In genomic region chr2:155427470-155427869, GRCh38 we compare ENCODE assay signal across 37 cellular contexts.
"Had no signal": no experiment of that assay in that cellular context is flagged by ENCODE, and none has a peak within 500 bp of the region (broad histone marks: within the 10 kb centered on the region; RNA-seq: fewer than 3 reads in every experiment).

No MANE protein-coding gene starts in this region.

- H3K36me3 ChIP-seq: adrenal gland, ascending aorta, brain microvascular endothelial cell, breast epithelium, cardiac muscle cell had no signal

- H3K27me3 ChIP-seq: adrenal gland, ascending aorta, body of pancreas, brain microvascular endothelial cell, breast epithelium, cardiac muscle cell had no signal

- DNase-seq: activated effector memory CD4-positive, alpha-beta T cell treated with anti-CD3 and anti-CD28 coated beads, Interleukin-2, amount 50 U/mL, for 16 hours; activated effector memory CD4-positive, alpha-beta T cell treated with Interleukin-2 at 50 U/mL for 16 hours; activated gamma-delta T cell; activated gamma-delta T cell treated with Interleukin-2 at 50 U/mL for 16 hours; activated naive CD4-positive, alpha-beta T cell; activated naive CD4-positive, alpha-beta T cell treated with anti-CD3 and anti-CD28 coated beads for 36 hours; activated naive CD4-positive, alpha-beta T cell treated with anti-CD3 and anti-CD28 coated beads, Interleukin-2, amount 10 ng/mL, durations not matched to agents 7 days and 5 days; activated naive CD4-positive, alpha-beta T cell treated with anti-CD3 and anti-CD28 coated beads, Interleukin-2, amount 50 U/mL, for 16 hours; activated naive CD4-positive, alpha-beta T cell treated with Interleukin-2 at 50 U/mL for 16 hours; activated naive CD8-positive, alpha-beta T cell treated with anti-CD3 and anti-CD28 coated beads for 36 hours; activated naive CD8-positive, alpha-beta T cell treated with anti-CD3 and anti-CD28 coated beads, Interleukin-2, amount 10 ng/mL, durations not matched to agents 7 days and 5 days; activated naive CD8-positive, alpha-beta T cell treated with anti-CD3 and anti-CD28 coated beads, Interleukin-2, amount 50 U/mL, for 24 hours; activated T-cell treated with anti-CD3 and anti-CD28 coated beads, Interleukin-2, amount 50 U/mL, for 24 hours; activated T-cell treated with anti-CD3 and anti-CD28 coated beads, Interleukin-2, amount 50 U/mL, for 4 hours; activated T-cell treated with anti-CD3 and anti-CD28 coated beads, Interleukin-2, amount 50 U/mL, for 48 hours; activated T-cell treated with anti-CD3 and anti-CD28 coated beads, Interleukin-2, amount 50 U/mL, for 72 hours; adrenal gland; amniotic stem cell; amygdala; anterior cingulate cortex; aorta; body of pancreas; brain microvascular endothelial cell; caudate nucleus; central memory CD4-positive, alpha-beta T cell; cerebellar nuclear complex had no signal

- H3K27ac ChIP-seq: adrenal gland, ascending aorta, body of pancreas, brain microvascular endothelial cell, breast epithelium, cardiac muscle cell had no signal

- H3K4me1 Mint-ChIP-seq: activated naive CD4-positive, alpha-beta T cell treated with anti-CD3 and anti-CD28 coated beads, Interleukin-2, amount 10 ng/mL, durations not matched to agents 7 days and 5 days; activated naive CD4-positive, alpha-beta T cell treated with anti-CD3 and anti-CD28 coated beads, Interleukin-2, amount 50 U/mL, for 24 hours; activated naive CD8-positive, alpha-beta T cell treated with anti-CD3 and anti-CD28 coated beads for 36 hours; activated naive CD8-positive, alpha-beta T cell treated with anti-CD3 and anti-CD28 coated beads, Interleukin-2, amount 10 ng/mL, durations not matched to agents 7 days and 5 days; activated naive CD8-positive, alpha-beta T cell treated with anti-CD3 and anti-CD28 coated beads, Interleukin-2, amount 50 U/mL, for 24 hours; activated T-helper 17 cell treated with anti-CD3 and anti-CD28 coated beads, Interleukin-2, amount 50 U/mL, for 72 hours; brain; central memory CD8-positive, alpha-beta T cell had no signal

- H3K27me3 Mint-ChIP-seq: activated naive CD4-positive, alpha-beta T cell treated with anti-CD3 and anti-CD28 coated beads, Interleukin-2, amount 10 ng/mL, durations not matched to agents 7 days and 5 days; activated naive CD4-positive, alpha-beta T cell treated with anti-CD3 and anti-CD28 coated beads, Interleukin-2, amount 50 U/mL, for 24 hours; activated naive CD8-positive, alpha-beta T cell; activated naive CD8-positive, alpha-beta T cell treated with anti-CD3 and anti-CD28 coated beads for 36 hours; activated naive CD8-positive, alpha-beta T cell treated with anti-CD3 and anti-CD28 coated beads, Interleukin-2, amount 10 ng/mL, durations not matched to agents 7 days and 5 days; activated naive CD8-positive, alpha-beta T cell treated with anti-CD3 and anti-CD28 coated beads, Interleukin-2, amount 50 U/mL, for 24 hours; activated T-cell treated with anti-CD3 and anti-CD28 coated beads, Interleukin-2, amount 50 U/mL, for 24 hours; activated T-helper 17 cell treated with anti-CD3 and anti-CD28 coated beads, Interleukin-2, amount 50 U/mL, for 72 hours; brain; central memory CD8-positive, alpha-beta T cell had no signal

- H3K27ac Mint-ChIP-seq: activated naive CD4-positive, alpha-beta T cell treated with anti-CD3 and anti-CD28 coated beads for 36 hours; activated naive CD4-positive, alpha-beta T cell treated with anti-CD3 and anti-CD28 coated beads, Interleukin-2, amount 10 ng/mL, durations not matched to agents 7 days and 5 days; activated naive CD4-positive, alpha-beta T cell treated with anti-CD3 and anti-CD28 coated beads, Interleukin-2, amount 50 U/mL, for 24 hours; activated naive CD4-positive, alpha-beta T cell treated with anti-CD3 and anti-CD28 coated beads, Interleukin-2, amount 50 U/mL, for 72 hours; activated naive CD8-positive, alpha-beta T cell; activated naive CD8-positive, alpha-beta T cell treated with anti-CD3 and anti-CD28 coated beads for 36 hours; activated naive CD8-positive, alpha-beta T cell treated with anti-CD3 and anti-CD28 coated beads, Interleukin-2, amount 10 ng/mL, durations not matched to agents 7 days and 5 days; activated naive CD8-positive, alpha-beta T cell treated with anti-CD3 and anti-CD28 coated beads, Interleukin-2, amount 50 U/mL, for 24 hours; activated T-cell treated with anti-CD3 and anti-CD28 coated beads, Interleukin-2, amount 50 U/mL, for 24 hours; activated T-cell treated with anti-CD3 and anti-CD28 coated beads, Interleukin-2, amount 50 U/mL, for 72 hours; activated T-helper 1 cell treated with anti-CD3 and anti-CD28 coated beads, Interleukin-12 subunit alpha, Interleukin-12 subunit beta, Interleukin-2, Interleukin-4 antibody, amounts not matched to agents 30 ng/mL and 10 ng/mL and 1 ng/mL, durations not matched to agents 14 hours and 24 hours and 36 hours; activated T-helper 17 cell treated with anti-CD3 and anti-CD28 coated beads, Interleukin-2, amount 50 U/mL, for 72 hours; activated T-helper 2 cell treated with anti-CD3 and anti-CD28 coated beads, Interferon-gamma antibody, Interleukin-2, Interleukin-4, amounts not matched to agents 10 μg/mL and 5 μg/mL and 100 μg/mL, durations not matched to agents 14 hours and 24 hours and 36 hours; brain had no signal

- H3K4me3 Mint-ChIP-seq: activated naive CD4-positive, alpha-beta T cell treated with anti-CD3 and anti-CD28 coated beads for 36 hours; activated naive CD4-positive, alpha-beta T cell treated with anti-CD3 and anti-CD28 coated beads, Interleukin-2, amount 10 ng/mL, durations not matched to agents 7 days and 5 days; activated naive CD4-positive, alpha-beta T cell treated with anti-CD3 and anti-CD28 coated beads, Interleukin-2, amount 50 U/mL, for 24 hours; activated naive CD8-positive, alpha-beta T cell; activated naive CD8-positive, alpha-beta T cell treated with anti-CD3 and anti-CD28 coated beads for 36 hours; activated naive CD8-positive, alpha-beta T cell treated with anti-CD3 and anti-CD28 coated beads, Interleukin-2, amount 10 ng/mL, durations not matched to agents 7 days and 5 days; activated naive CD8-positive, alpha-beta T cell treated with anti-CD3 and anti-CD28 coated beads, Interleukin-2, amount 50 U/mL, for 24 hours; activated T-cell treated with anti-CD3 and anti-CD28 coated beads, Interleukin-2, amount 50 U/mL, for 24 hours; activated T-cell treated with anti-CD3 and anti-CD28 coated beads, Interleukin-2, amount 50 U/mL, for 4 hours; activated T-cell treated with anti-CD3 and anti-CD28 coated beads, Interleukin-2, amount 50 U/mL, for 72 hours; activated T-helper 1 cell treated with anti-CD3 and anti-CD28 coated beads, Interleukin-12 subunit alpha, Interleukin-12 subunit beta, Interleukin-2, Interleukin-4 antibody, amounts not matched to agents 30 ng/mL and 10 ng/mL and 1 ng/mL, durations not matched to agents 14 hours and 24 hours and 36 hours; activated T-helper 17 cell treated with anti-CD3 and anti-CD28 coated beads, Interleukin-2, amount 50 U/mL, for 72 hours; brain; central memory CD8-positive, alpha-beta T cell had no signal

- H3K4me1 ChIP-seq: adrenal gland, ascending aorta, body of pancreas, breast epithelium had no signal

- ATAC-seq: activated naive CD4-positive, alpha-beta T cell treated with anti-CD3 and anti-CD28 coated beads, Interleukin-2, amount 50 U/mL, for 72 hours; activated naive CD8-positive, alpha-beta T cell treated with anti-CD3 and anti-CD28 coated beads, Interleukin-2, amount 50 U/mL, for 24 hours; activated T-cell treated with anti-CD3 and anti-CD28 coated beads, Interleukin-2, amount 50 U/mL, for 4 hours; activated T-cell treated with anti-CD3 and anti-CD28 coated beads, Interleukin-2, amount 50 U/mL, for 72 hours; activated T-helper 17 cell treated with anti-CD3 and anti-CD28 coated beads, Interleukin-2, amount 50 U/mL, for 72 hours; body of pancreas had no signal

- H3K9me3 ChIP-seq: adrenal gland, ascending aorta, body of pancreas, breast epithelium had no signal

- H3K9me3 Mint-ChIP-seq: activated naive CD4-positive, alpha-beta T cell treated with anti-CD3 and anti-CD28 coated beads, Interleukin-2, amount 50 U/mL, for 24 hours; activated naive CD8-positive, alpha-beta T cell treated with anti-CD3 and anti-CD28 coated beads for 36 hours; activated naive CD8-positive, alpha-beta T cell treated with anti-CD3 and anti-CD28 coated beads, Interleukin-2, amount 10 ng/mL, durations not matched to agents 7 days and 5 days; activated naive CD8-positive, alpha-beta T cell treated with anti-CD3 and anti-CD28 coated beads, Interleukin-2, amount 50 U/mL, for 24 hours; activated T-cell treated with anti-CD3 and anti-CD28 coated beads, Interleukin-2, amount 50 U/mL, for 24 hours; activated T-helper 1 cell treated with anti-CD3 and anti-CD28 coated beads, Interleukin-12 subunit alpha, Interleukin-12 subunit beta, Interleukin-2, Interleukin-4 antibody, amounts not matched to agents 30 ng/mL and 10 ng/mL and 1 ng/mL, durations not matched to agents 14 hours and 24 hours and 36 hours; activated T-helper 17 cell treated with anti-CD3 and anti-CD28 coated beads, Interleukin-2, amount 50 U/mL, for 72 hours; activated T-helper 2 cell treated with anti-CD3 and anti-CD28 coated beads, Interferon-gamma antibody, Interleukin-2, Interleukin-4, amounts not matched to agents 10 μg/mL and 5 μg/mL and 100 μg/mL, durations not matched to agents 14 hours and 24 hours and 36 hours; brain had no signal

- H3K4me3 ChIP-seq: adrenal gland, ascending aorta, body of pancreas, breast epithelium, cardiac muscle cell had no signal

- H3K36me3 Mint-ChIP-seq: activated naive CD4-positive, alpha-beta T cell treated with anti-CD3 and anti-CD28 coated beads, Interleukin-2, amount 10 ng/mL, durations not matched to agents 7 days and 5 days; activated naive CD4-positive, alpha-beta T cell treated with anti-CD3 and anti-CD28 coated beads, Interleukin-2, amount 50 U/mL, for 24 hours; activated naive CD4-positive, alpha-beta T cell treated with anti-CD3 and anti-CD28 coated beads, Interleukin-2, amount 50 U/mL, for 72 hours; activated naive CD8-positive, alpha-beta T cell; activated naive CD8-positive, alpha-beta T cell treated with anti-CD3 and anti-CD28 coated beads for 36 hours; activated naive CD8-positive, alpha-beta T cell treated with anti-CD3 and anti-CD28 coated beads, Interleukin-2, amount 10 ng/mL, durations not matched to agents 7 days and 5 days; brain had no signal
